ENCODE assay signal across 9 cellular contexts in the genomic region with DNA sequence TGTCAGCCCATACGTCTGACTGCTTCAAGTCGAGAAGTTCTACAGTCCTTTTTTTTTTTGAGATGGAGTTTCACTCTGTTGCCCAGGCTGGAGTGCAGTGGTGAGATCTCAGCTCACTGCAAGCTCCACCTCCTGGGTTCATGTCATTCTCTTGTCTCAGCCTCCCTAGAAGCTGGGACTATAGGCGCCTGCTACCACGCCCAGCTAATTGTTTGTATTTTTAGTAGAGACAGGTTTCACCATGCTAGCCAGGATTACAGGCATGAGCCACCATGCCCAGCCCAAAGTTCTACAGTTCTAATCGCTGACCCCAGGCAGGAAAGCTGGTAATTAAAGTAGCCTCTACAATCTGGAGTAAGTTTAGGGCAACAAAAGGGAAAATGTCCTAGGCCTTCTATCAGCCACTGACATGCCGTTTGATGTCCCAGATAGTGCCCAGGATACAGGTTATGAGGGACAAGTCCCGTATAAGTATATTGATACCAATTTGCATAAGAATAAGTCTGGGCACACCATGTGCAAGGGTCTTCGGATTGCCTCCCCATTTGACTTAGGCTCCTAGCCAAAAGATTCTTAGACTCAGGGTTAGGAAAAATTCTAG.
A peak's percentile ranks its signal among the peaks of the same experiment; 100 is the strongest.
DNase-seq lines count a peak whose midpoint lies in the region; ATAC-seq, FAIRE-seq and TF ChIP-seq lines count a peak whose summit lies in the region.
"Had no signal": no experiment of that assay in that cellular context is flagged by ENCODE, and none has a peak within 500 bp of the region (broad histone marks: within the 10 kb centered on the region; RNA-seq: fewer than 3 reads in every experiment).

No MANE protein-coding gene starts in this region.

- peaks cover 25% of the 10 kb centered on the region for H3K36me3 Mint-ChIP-seq in activated CD8-positive, alpha-beta memory T cell treated with anti-CD3 and anti-CD28 coated beads, Interleukin-2, amount 10 ng/mL, durations not matched to agents 7 days and 5 days

- 75 to 83% (median 83%) methylated on average over 8 of the region's 8 CpGs for WGBS in psoas muscle, 3 donors

- peak overlapping the region; percentile 82 for H3K4me3 Mint-ChIP-seq in activated CD8-positive, alpha-beta memory T cell treated with anti-CD3 and anti-CD28 coated beads, Interleukin-2, amount 10 ng/mL, durations not matched to agents 7 days and 5 days

- H3K4me1 ChIP-seq in psoas muscle, result no peaks in the 10 kb centered on the region

- intact Hi-C loops in psoas muscle (cut with DNase I), result no loop called here

- FAIRE-seq in GM18507 (lab: Jason Lieb, UNC), result peak; percentile 95
- peak; percentile 60 for FAIRE-seq in H54 (lab: Jason Lieb, UNC)
- FAIRE-seq: islet of Langerhans had no signal

- no peaks in the 10 kb centered on the region for H3K9me3 Mint-ChIP-seq in activated CD8-positive, alpha-beta memory T cell treated with anti-CD3 and anti-CD28 coated beads, Interleukin-2, amount 10 ng/mL, durations not matched to agents 7 days and 5 days (ENCODE audit: low read depth)

- no peaks in the 10 kb centered on the region for H3K27me3 Mint-ChIP-seq in activated CD8-positive, alpha-beta memory T cell treated with anti-CD3 and anti-CD28 coated beads, Interleukin-2, amount 10 ng/mL, durations not matched to agents 7 days and 5 days

- no peak for DNase-seq in GM18507 (ENCODE audit: extremely low spot score, insufficient read length, low read depth)
- DNase-seq in H54 (ENCODE audit: insufficient read length, low spot score), result no peak
- DNase-seq in MV-4-11 (lab: John Stamatoyannopoulos, UW), result peak; percentile 54
- peak; percentile 74 for DNase-seq in activated CD8-positive, alpha-beta memory T cell treated with anti-CD3 and anti-CD28 coated beads, Interleukin-2, amount 10 ng/mL, durations not matched to agents 7 days and 5 days
- DNase-seq in psoas muscle, result no peak
- DNase-seq in cortex of kidney (lab: John Stamatoyannopoulos, UW), result no peak
- DNase-seq in NCI-H345 (lab: John Stamatoyannopoulos, UW), result no peak
- DNase-seq in GOT3 (lab: John Stamatoyannopoulos, UW), result no peak

- CTCF ChIA-PET in activated CD8-positive, alpha-beta memory T cell treated with anti-CD3 and anti-CD28 coated beads, Interleukin-2, amount 10 ng/mL, durations not matched to agents 7 days and 5 days (lab: Charles Lee), result interaction anchor here (1.3 to 1.5 kb wide), 2 partner anchors 11 to 23 kb away, joined by 3 to 5 read pairs; no protein-coding TSS in a partner anchor

- H3K4me1 Mint-ChIP-seq in activated CD8-positive, alpha-beta memory T cell treated with anti-CD3 and anti-CD28 coated beads, Interleukin-2, amount 10 ng/mL, durations not matched to agents 7 days and 5 days, result peaks cover 62% of the 10 kb centered on the region

- peak overlapping the region; percentile 92 for H3K27ac Mint-ChIP-seq in activated CD8-positive, alpha-beta memory T cell treated with anti-CD3 and anti-CD28 coated beads, Interleukin-2, amount 10 ng/mL, durations not matched to agents 7 days and 5 days

- H3K36me3 ChIP-seq in psoas muscle (ENCODE audit: insufficient read depth in 1 of 2, low read depth in 1 of 2), result no peaks in the 10 kb centered on the region

- H3K9me3 ChIP-seq in psoas muscle, result no peaks in the 10 kb centered on the region

- peak overlapping the region; percentile 62 for H3K4me3 ChIP-seq in psoas muscle

- TF ChIP-seq CTCF in psoas muscle (IDR thresholded peaks at IDR 0.05), result no peak

- H3K27me3 ChIP-seq in psoas muscle (ENCODE audit: insufficient read depth in 3 of 3, low read length in 2 of 3), result no peaks in the 10 kb centered on the region

- ATAC-seq in activated CD8-positive, alpha-beta memory T cell treated with anti-CD3 and anti-CD28 coated beads, Interleukin-2, amount 10 ng/mL, durations not matched to agents 7 days and 5 days, result peak; percentile 64
- ATAC-seq in psoas muscle, result no peak

- H3K27ac ChIP-seq in psoas muscle, result no peak overlapping the region

- no peak for TF ChIP-seq POLR2A in H54 (IDR thresholded peaks at IDR 0.05; ENCODE audit: low read depth, low read length)

Comparison
In these comparisons a context has a peak if more than half of its experiments do, and no peak if none do; other contexts are left out.
1. DNase-seq: peak in MV-4-11 (single experiment) and activated CD8-positive, alpha-beta memory T cell treated with anti-CD3 and anti-CD28 coated beads, Interleukin-2, amount 10 ng/mL, durations not matched to agents 7 days and 5 days (single experiment); none in GM18507 (single experiment), H54 (single experiment), psoas muscle (0 of 2), cortex of kidney (single experiment), NCI-H345 (single experiment) and GOT3 (single experiment).